11 cellular contexts compared by ENCODE assay signal in the genomic region with DNA sequence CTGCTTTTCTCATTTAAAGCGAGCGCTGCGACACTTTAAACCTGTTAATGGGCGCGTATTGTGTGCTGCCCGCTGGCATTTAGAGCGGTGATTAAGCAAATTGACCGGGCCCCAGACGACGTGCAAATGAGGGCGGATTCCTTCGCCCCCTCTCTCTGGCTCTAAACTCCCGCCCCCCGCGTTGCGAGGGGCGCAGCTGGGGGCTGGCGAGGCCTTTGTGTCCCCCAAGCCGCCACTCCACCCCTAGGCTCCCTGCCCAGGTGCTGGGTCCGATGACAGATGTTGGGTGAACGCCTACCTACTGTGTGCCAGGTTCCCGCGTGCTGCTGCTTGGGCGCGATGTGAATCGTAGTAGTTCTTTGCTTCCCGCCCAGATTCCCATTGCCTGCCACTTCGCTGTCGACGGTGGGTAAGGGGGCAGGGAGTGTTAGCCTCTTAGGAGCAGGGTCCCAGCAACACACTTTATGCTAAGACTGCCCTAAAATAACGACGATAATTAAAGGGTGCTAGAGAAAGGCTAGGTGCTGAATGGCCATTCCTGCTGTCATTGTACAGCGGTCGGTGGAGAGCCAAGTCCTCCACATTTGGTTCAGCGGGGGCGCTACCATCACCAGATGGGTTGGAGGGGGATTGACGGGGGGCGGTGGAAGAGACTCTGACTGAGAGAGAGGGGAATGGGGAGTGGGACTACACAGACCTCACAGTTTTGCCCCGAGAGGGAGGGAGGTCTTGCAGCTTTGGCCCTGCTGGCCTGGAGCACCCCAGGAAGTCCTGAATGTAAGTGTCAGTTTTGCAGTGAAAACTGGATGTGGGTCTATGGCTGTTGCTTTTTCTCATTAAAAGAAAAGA. TPM values are rescaled to one million over a fixed set of nuclear protein-coding genes. Genes with fewer than 3 reads are reported as not detected.
DNase-seq lines count a peak whose midpoint lies in the region; ATAC-seq and TF ChIP-seq lines count a peak whose summit lies in the region.
"Had no signal": no experiment of that assay in that cellular context is flagged by ENCODE, and none has a peak within 500 bp of the region (broad histone marks: within the 10 kb centered on the region; RNA-seq: fewer than 3 reads in every experiment).

No MANE protein-coding gene starts in this region.

- H3K9me3 ChIP-seq in endodermal cell (ENCODE audit: control insufficient read depth, low read length) = no peaks in the 10 kb centered on the region
- no peaks in the 10 kb centered on the region for H3K9me3 ChIP-seq in thoracic aorta
- H3K9me3 ChIP-seq in testis = no peaks in the 10 kb centered on the region
- H3K9me3 ChIP-seq: A549 had no signal

- no peaks in the 10 kb centered on the region for H3K9me3 Mint-ChIP-seq in activated CD4-positive, alpha-beta T cell treated with anti-CD3 and anti-CD28 coated beads for 36 hours (ENCODE audit: low read depth)
- no peaks in the 10 kb centered on the region for H3K9me3 Mint-ChIP-seq in endodermal cell
- H3K9me3 Mint-ChIP-seq in mesothelial cell of epicardium = no peaks in the 10 kb centered on the region

- no peaks in the 10 kb centered on the region for H3K36me3 Mint-ChIP-seq in activated CD4-positive, alpha-beta T cell treated with anti-CD3 and anti-CD28 coated beads for 36 hours (ENCODE audit: low read depth)
- H3K36me3 Mint-ChIP-seq in endodermal cell (ENCODE audit: low read depth) = peaks cover 32% of the 10 kb centered on the region
- peaks cover 7% of the 10 kb centered on the region for H3K36me3 Mint-ChIP-seq in mesothelial cell of epicardium

- no peaks in the 10 kb centered on the region for H3K27me3 ChIP-seq in endodermal cell (ENCODE audit: control insufficient read depth, insufficient read depth, low read length, poor library complexity, severe bottlenecking)
- H3K27me3 ChIP-seq in thoracic aorta (replicated peaks; ENCODE audit: insufficient read depth) = no peaks in the 10 kb centered on the region
- no peaks in the 10 kb centered on the region for H3K27me3 ChIP-seq in testis
- H3K27me3 ChIP-seq: SJSA1 had no signal

- H3K36me3 ChIP-seq in endodermal cell (ENCODE audit: control insufficient read depth, insufficient read depth, low read length) = peaks cover 39% of the 10 kb centered on the region
- no peaks in the 10 kb centered on the region for H3K36me3 ChIP-seq in thoracic aorta
- no peaks in the 10 kb centered on the region for H3K36me3 ChIP-seq in testis (ENCODE audit: low read depth, missing control alignments)
- H3K36me3 ChIP-seq: SJSA1 had no signal

- H3K27ac ChIP-seq in endodermal cell (ENCODE audit: low read depth, low read length) = no peak overlapping the region
- H3K27ac ChIP-seq in thoracic aorta = peak overlapping the region; percentile 74 to 88
- peak overlapping the region in 1 of 2 donors; percentile 86 for H3K27ac ChIP-seq in testis
- H3K27ac ChIP-seq: A549, SJSA1 had no signal

- H3K27me3 Mint-ChIP-seq in activated CD4-positive, alpha-beta T cell treated with anti-CD3 and anti-CD28 coated beads for 36 hours = peaks cover 54% of the 10 kb centered on the region
- no peaks in the 10 kb centered on the region for H3K27me3 Mint-ChIP-seq in endodermal cell (ENCODE audit: insufficient read depth)
- no peaks in the 10 kb centered on the region for H3K27me3 Mint-ChIP-seq in mesothelial cell of epicardium (ENCODE audit: low read depth)

- WGBS in endodermal cell (ENCODE audit: insufficient coverage in 1 of 2, insufficient read length in 1 of 2), 2 experiments = 3 to 4% methylated on average over 20 to 39 of the region's 39 CpGs
- 43 to 46% methylated on average over 24 to 39 of the region's 39 CpGs for WGBS in testis, 2 donors

- H3K9ac ChIP-seq in endodermal cell (ENCODE audit: extremely low read depth, low read length, poor library complexity, severe bottlenecking) = peak overlapping the region; percentile 80

- intact Hi-C loops in activated CD4-positive, alpha-beta T cell treated with anti-CD3 and anti-CD28 coated beads for 36 hours (cut with DNase I, micrococcal nuclease) = no loop called here
- intact Hi-C loops in testis (cut with DNase I; ENCODE audit: low total_unique reads) = no loop called here

- in situ Hi-C loops in GM13976 (cut with MboI; ENCODE audit: low sequenced_read_pairs, unreplicated experiment) = no loop called here

- H3K4me3 ChIP-seq in endodermal cell (ENCODE audit: low read length) = peak overlapping the region; percentile 97
- peak overlapping the region; percentile 97 for H3K4me3 ChIP-seq in thoracic aorta
- peak overlapping the region in 1 of 2 donors; percentile 79 for H3K4me3 ChIP-seq in testis
- H3K4me3 ChIP-seq: A549 had no signal

- CTCF ChIA-PET in activated CD4-positive, alpha-beta T cell treated with anti-CD3 and anti-CD28 coated beads for 36 hours (lab: Charles Lee) = interaction anchor here (0.6 to 1.3 kb wide), 5 partner anchors 69 to 428 kb away, joined by 3 to 6 read pairs (median 4); no protein-coding TSS in a partner anchor

- no peak overlapping the region for H3K27ac Mint-ChIP-seq in activated CD4-positive, alpha-beta T cell treated with anti-CD3 and anti-CD28 coated beads for 36 hours
- H3K27ac Mint-ChIP-seq in endodermal cell (peak overlapping the region; percentile 94), mesothelial cell of epicardium (no peak overlapping the region)

- no peak overlapping the region for H3K4me3 Mint-ChIP-seq in activated CD4-positive, alpha-beta T cell treated with anti-CD3 and anti-CD28 coated beads for 36 hours
- H3K4me3 Mint-ChIP-seq in endodermal cell = peak overlapping the region; percentile 84
- H3K4me3 Mint-ChIP-seq in mesothelial cell of epicardium = peak overlapping the region; percentile 75

- peaks cover 9% of the 10 kb centered on the region for H3K4me1 Mint-ChIP-seq in activated CD4-positive, alpha-beta T cell treated with anti-CD3 and anti-CD28 coated beads for 36 hours
- H3K4me1 Mint-ChIP-seq in endodermal cell (peaks cover 31% of the 10 kb centered on the region), mesothelial cell of epicardium (peaks cover 15% of the 10 kb centered on the region)

- peak; percentile 7 for DNase-seq in activated CD4-positive, alpha-beta T cell treated with anti-CD3 and anti-CD28 coated beads for 36 hours
- DNase-seq in activated CD4-positive, alpha-beta T cell treated with anti-CD3 and anti-CD28 coated beads for 48 hours = no peak
- DNase-seq in endodermal cell (peak; percentile 95), mesothelial cell of epicardium (ENCODE audit: low spot score in 2 of 2, unreplicated experiment in 2 of 2) (no peak), thoracic aorta (ENCODE audit: low spot score) (no peak), GM13976 (ENCODE audit: low spot score) (no peak), cortex of kidney (lab: John Stamatoyannopoulos, UW) (no peak), testis (no peak)
- DNase-seq: NCI-H146 had no signal

- POLR2A ChIA-PET in activated CD4-positive, alpha-beta T cell treated with anti-CD3 and anti-CD28 coated beads for 36 hours (lab: Charles Lee) = no interaction called here

- TF ChIP-seq CTCF in endodermal cell (conservative IDR thresholded peaks at IDR 0.05) (no peak), mesothelial cell of epicardium (IDR thresholded peaks at IDR 0.05; ENCODE audit: unreplicated experiment) (no peak), thoracic aorta (IDR thresholded peaks at IDR 0.05) (no peak), GM13976 (IDR thresholded peaks at IDR 0.05; ENCODE audit: borderline replicate concordance, control extremely low read depth, extremely low read depth, insufficient read depth, missing control alignments) (no peak), testis (IDR thresholded peaks at IDR 0.05) (no peak)

- no peak for ATAC-seq in activated CD4-positive, alpha-beta T cell treated with anti-CD3 and anti-CD28 coated beads for 36 hours
- ATAC-seq in thoracic aorta (ENCODE audit: insufficient number of reproducible peaks, low FRiP score, low read depth) = no peak
- ATAC-seq: A549 had no signal

- H3K4me1 ChIP-seq in endodermal cell (ENCODE audit: control insufficient read depth, insufficient read depth, low read length) = peaks cover 10% of the 10 kb centered on the region
- peaks cover 24 to 44% of the 10 kb centered on the region in 2 donors for H3K4me1 ChIP-seq in thoracic aorta (ENCODE audit: control insufficient read depth in 1 of 2, low read depth in 2 of 2)
- H3K4me1 ChIP-seq in testis = peaks cover 13% of the 10 kb centered on the region

- TF ChIP-seq POLR2A in testis (IDR thresholded peaks at IDR 0.05) = no peak

RNA-seq across cellular contexts. Expression of a gene that starts 2.1 kb away (rescaled TPM):
- under 1 TPM in 1 of 2 experiments, not detected in 1; 0.07 TPM for total RNA-seq in activated CD4-positive, alpha-beta T cell treated with anti-CD3 and anti-CD28 coated beads for 36 hours
- total RNA-seq in endodermal cell (10 to 100 TPM; 71.9 to 73.3 TPM), mesothelial cell of epicardium (44.4 to 48.3 TPM (median 45.7 TPM) in 3 replicates), thoracic aorta (1 to 10 TPM; 8.3 to 8.8 TPM), testis (1 to 10 TPM; 6.7 TPM)
- polyA plus RNA-seq in endodermal cell (2013, experiment 1 of 2) = 56.9 TPM
- 50.0 TPM for polyA plus RNA-seq in endodermal cell (2013, experiment 2 of 2)
- polyA plus RNA-seq in testis (ENCODE audit: insufficient read depth, low read depth, low replicate concordance) = 11.9 TPM

Comparison
In these comparisons a context has a peak if more than half of its experiments do, and no peak if none do; other contexts are left out.
1. DNase-seq: peak in activated CD4-positive, alpha-beta T cell treated with anti-CD3 and anti-CD28 coated beads for 36 hours (single experiment) and endodermal cell (single experiment); none in activated CD4-positive, alpha-beta T cell treated with anti-CD3 and anti-CD28 coated beads for 48 hours (single experiment), mesothelial cell of epicardium (0 of 2), thoracic aorta (single experiment), GM13976 (single experiment), cortex of kidney (single experiment) and testis (single experiment).
2. RNA of a gene that starts 2.1 kb away (total RNA-seq): 71.9 to 73.3 TPM in endodermal cell, 44.4 to 48.3 TPM in mesothelial cell of epicardium, 8.3 to 8.8 TPM in thoracic aorta and 6.7 TPM in testis; 0.07 TPM in activated CD4-positive, alpha-beta T cell treated with anti-CD3 and anti-CD28 coated beads for 36 hours; every median in the first group is over 4 times any median in the second.